11 cellular contexts compared by ENCODE assay signal in the genomic region with DNA sequence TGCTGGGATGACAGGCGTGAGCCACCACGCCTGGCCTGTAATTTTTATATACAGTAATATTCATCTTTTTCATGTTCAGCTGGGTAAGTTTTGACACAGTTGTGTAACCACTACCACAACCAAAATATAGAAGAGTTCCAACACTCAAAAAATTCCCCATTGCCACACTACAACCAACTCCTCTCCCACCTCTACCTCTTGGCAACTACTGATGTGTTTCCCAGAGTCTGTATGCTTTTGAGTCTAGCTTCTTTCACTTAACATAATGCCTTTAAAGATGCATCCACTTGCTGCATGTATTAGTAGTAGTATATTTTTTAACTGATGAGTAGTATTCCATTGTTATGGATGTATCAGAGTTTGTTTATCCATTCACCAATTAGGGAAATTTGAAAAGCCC.
A peak's percentile ranks its signal among the peaks of the same experiment; 100 is the strongest.
DNase-seq lines count a peak whose midpoint lies in the region; ATAC-seq, FAIRE-seq and TF ChIP-seq lines count a peak whose summit lies in the region.
"Had no signal": no experiment of that assay in that cellular context is flagged by ENCODE, and none has a peak within 500 bp of the region (broad histone marks: within the 10 kb centered on the region; RNA-seq: fewer than 3 reads in every experiment).

No MANE protein-coding gene starts in this region.

- no peaks in the 10 kb centered on the region for H3K9me3 ChIP-seq in GM12878 (replicated peaks; ENCODE audit: control insufficient read depth, insufficient read depth, low read length)

- H3K36me3 Mint-ChIP-seq in osteocyte (ENCODE audit: unreplicated experiment) = no peaks in the 10 kb centered on the region

- DNase-seq in GM12878 (ENCODE audit: low read depth, low spot score) (no peak), Ammon's horn (ENCODE audit: low spot score) (no peak), GM19240 (ENCODE audit: insufficient read length, low spot score) (no peak), osteocyte (ENCODE audit: extremely low spot score, unreplicated experiment) (no peak)
- DNase-seq: head of caudate nucleus, NCI-H82, WERI-Rb-1 had no signal

- TF ChIP-seq EP300 in GM12878 (IDR thresholded peaks at IDR 0.05; ENCODE audit: borderline replicate concordance in 1 of 2, control insufficient read depth in 1 of 2, low read depth in 2 of 2, low read length in 2 of 2) = no peak

- CTCF ChIA-PET in GM12878 (lab: Yijun Ruan, JAX) = interaction anchor here (0.6 to 4.3 kb wide), 7 partner anchors 10 to 290 kb away, joined by 3 to 20 read pairs (median 3); no protein-coding TSS in a partner anchor

- intact Hi-C loops in GM12878 (cut with micrococcal nuclease; ENCODE audit: unreplicated experiment) = no loop called here

- no peak for TF ChIP-seq POLR2A in GM12878 (IDR thresholded peaks at IDR 0.05; ENCODE audit: low read depth, low read length)

- H3K27me3 ChIP-seq in GM12878 (replicated peaks in 1 of 2; ENCODE audit: control insufficient read depth in 2 of 2, insufficient read depth in 2 of 2, low read length in 1 of 2) = no peaks in the 10 kb centered on the region

- no peaks in the 10 kb centered on the region; a peak in 1 of 4 replicates for H3K36me3 ChIP-seq in GM12878 (ENCODE audit: control insufficient read depth in 2 of 2, insufficient read depth in 2 of 2, low read length in 1 of 2)
- H3K36me3 ChIP-seq: WERI-Rb-1 had no signal

- peak overlapping the region; percentile 66 for H3K27ac ChIP-seq in GM12878 (ENCODE audit: control insufficient read depth, insufficient read depth)
- H3K27ac ChIP-seq: WERI-Rb-1 had no signal

- no peak for TF ChIP-seq CTCF in GM12878 (IDR thresholded peaks at IDR 0.05 in 2 of 3, conservative IDR thresholded peaks at IDR 0.05 in 1 of 3; ENCODE audit: control insufficient read depth in 2 of 3, extremely low read depth in 1 of 3, insufficient read depth in 1 of 3, low read depth in 3 of 3, low read length in 3 of 3)
- TF ChIP-seq CTCF in osteocyte (IDR thresholded peaks at IDR 0.05) = no peak

- H3K4me3 ChIP-seq in GM12878 = 0 out of 2 replicates have a peak overlapping the region, but pooled peaks have one; percentile 1

- WGBS in GM12878 (ENCODE audit: insufficient coverage, insufficient replicate concordance, low lambda C conversion rate, missing lambda C conversion rate) = 46% methylated on average over 2 of the region's 2 CpGs

- POLR2A ChIA-PET in GM12878 (lab: Charles Lee) = interaction anchor here (0.7 to 1.8 kb wide), 7 partner anchors 8 to 1010 kb away, joined by 3 to 7 read pairs (median 4); no protein-coding TSS in a partner anchor

- RAD21 ChIA-PET in GM12878 (lab: Charles Lee; ENCODE audit: unreplicated experiment) = interaction anchor here (0.7 to 3.9 kb wide), 8 partner anchors 10 to 317 kb away, joined by 3 to 29 read pairs (median 4); no protein-coding TSS in a partner anchor

- H3K27me3 Mint-ChIP-seq in osteocyte (ENCODE audit: unreplicated experiment) = no peaks in the 10 kb centered on the region

- peak overlapping the region; percentile 55; the same call in 1 of the 2 replicates for H2AFZ ChIP-seq in GM12878 (ENCODE audit: control insufficient read depth, low read depth, low read length)

- no peak for TF ChIP-seq RAD21 in GM12878 (IDR thresholded peaks at IDR 0.05; ENCODE audit: insufficient read depth, low read depth, low read length)

- H3K27ac Mint-ChIP-seq in osteocyte (ENCODE audit: unreplicated experiment) = no peak overlapping the region

- peaks cover 14% of the 10 kb centered on the region for H3K79me2 ChIP-seq in GM12878 (ENCODE audit: control insufficient read depth, insufficient read depth, low read length)

- no peak overlapping the region; the same call in 1 of the 2 replicates for H3K9ac ChIP-seq in GM12878 (ENCODE audit: control insufficient read depth, insufficient read depth, low read length)

- no peak overlapping the region for H3K4me3 Mint-ChIP-seq in osteocyte (ENCODE audit: unreplicated experiment)

- in situ Hi-C loops in GM12878 (cut with MboI) = no loop called here

- ATAC-seq in GM18868 (IDR thresholded peaks at IDR 0.05; ENCODE audit: unreplicated experiment) = peak; percentile 47
- ATAC-seq in GM21447 (IDR thresholded peaks at IDR 0.05; ENCODE audit: unreplicated experiment) = peak; percentile 21
- peak; percentile 19 for ATAC-seq in HG03159 (IDR thresholded peaks at IDR 0.05; ENCODE audit: unreplicated experiment)
- peak; percentile 71 for ATAC-seq in GM12878

- BruUV-seq in GM12878 (replicated peaks; lab: Mats Ljungman, UMichigan) = no TSS peak

- H3K4me2 ChIP-seq in GM12878 (ENCODE audit: control insufficient read depth, insufficient read depth) = peak overlapping the region; percentile 45

- FAIRE-seq in GM12878 (lab: Jason Lieb, UNC) = peak; percentile 13
- FAIRE-seq: bronchial epithelial cell had no signal

- H3K9me3 Mint-ChIP-seq in osteocyte (ENCODE audit: unreplicated experiment) = no peaks in the 10 kb centered on the region

- H3K4me1 Mint-ChIP-seq in osteocyte (ENCODE audit: unreplicated experiment) = peaks cover 21% of the 10 kb centered on the region

- SMC1A ChIA-PET in GM12878 (lab: Charles Lee; ENCODE audit: uncharacterized antibody, unreplicated experiment) = interaction anchor here (0.7 to 4.2 kb wide), 16 partner anchors 10 to 234 kb away, joined by 3 to 25 read pairs (median 4); a partner anchor contains a TSS

- H3K4me1 ChIP-seq in GM12878 (ENCODE audit: control insufficient read depth, insufficient read depth, low read length) = peaks cover 15% of the 10 kb centered on the region

- no peaks in the 10 kb centered on the region for H4K20me1 ChIP-seq in GM12878 (ENCODE audit: control insufficient read depth, insufficient read depth)

TF ChIP-seq in GM12878, 131 proteins besides CTCF, POLR2A, EP300 and RAD21:
- TF ChIP-seq, protein P1, sequence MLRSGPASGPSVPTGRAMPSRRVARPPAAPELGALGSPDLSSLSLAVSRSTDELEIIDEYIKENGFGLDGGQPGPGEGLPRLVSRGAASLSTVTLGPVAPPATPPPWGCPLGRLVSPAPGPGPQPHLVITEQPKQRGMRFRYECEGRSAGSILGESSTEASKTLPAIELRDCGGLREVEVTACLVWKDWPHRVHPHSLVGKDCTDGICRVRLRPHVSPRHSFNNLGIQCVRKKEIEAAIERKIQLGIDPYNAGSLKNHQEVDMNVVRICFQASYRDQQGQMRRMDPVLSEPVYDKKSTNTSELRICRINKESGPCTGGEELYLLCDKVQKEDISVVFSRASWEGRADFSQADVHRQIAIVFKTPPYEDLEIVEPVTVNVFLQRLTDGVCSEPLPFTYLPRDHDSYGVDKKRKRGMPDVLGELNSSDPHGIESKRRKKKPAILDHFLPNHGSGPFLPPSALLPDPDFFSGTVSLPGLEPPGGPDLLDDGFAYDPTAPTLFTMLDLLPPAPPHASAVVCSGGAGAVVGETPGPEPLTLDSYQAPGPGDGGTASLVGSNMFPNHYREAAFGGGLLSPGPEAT (IDR thresholded peaks at IDR 0.05; ENCODE audit: low read depth) = peak; percentile 46; the same call in 1 of the 2 replicates
- TF ChIP-seq RFX5 (IDR thresholded peaks at IDR 0.05; ENCODE audit: low read depth, low read length) (0 out of 2 replicates have a peak, but pooled peaks have one; percentile 44), ZNF622 (IDR thresholded peaks at IDR 0.05) (no peak), RUNX3 (IDR thresholded peaks at IDR 0.05; ENCODE audit: low read length) (peak; percentile 10; the same call in 1 of the 2 replicates), SMARCA5 (IDR thresholded peaks at IDR 0.05) (0 out of 2 replicates have a peak, but pooled peaks have one; percentile 41), IKZF2 (IDR thresholded peaks at IDR 0.05) (peak; percentile 22 to 28; a peak in 1 of 4 replicates), RCOR1 (conservative IDR thresholded peaks at IDR 0.05; ENCODE audit: low read depth, low read length) (no peak), CBX5 (IDR thresholded peaks at IDR 0.05; ENCODE audit: low read depth) (peak; percentile 38; the same call in 1 of the 2 replicates), NBN (IDR thresholded peaks at IDR 0.05) (0 out of 2 replicates have a peak, but pooled peaks have one; percentile 24)

Comparison
In these comparisons a context has a peak if more than half of its experiments do, and no peak if none do; other contexts are left out.
1. ATAC-seq: peak in every context shown above with its lines; median percentile 71 in GM12878; 47 in GM18868; 21 in GM21447; 19 in HG03159.